19 cellular contexts compared by ENCODE assay signal in the genomic region with DNA sequence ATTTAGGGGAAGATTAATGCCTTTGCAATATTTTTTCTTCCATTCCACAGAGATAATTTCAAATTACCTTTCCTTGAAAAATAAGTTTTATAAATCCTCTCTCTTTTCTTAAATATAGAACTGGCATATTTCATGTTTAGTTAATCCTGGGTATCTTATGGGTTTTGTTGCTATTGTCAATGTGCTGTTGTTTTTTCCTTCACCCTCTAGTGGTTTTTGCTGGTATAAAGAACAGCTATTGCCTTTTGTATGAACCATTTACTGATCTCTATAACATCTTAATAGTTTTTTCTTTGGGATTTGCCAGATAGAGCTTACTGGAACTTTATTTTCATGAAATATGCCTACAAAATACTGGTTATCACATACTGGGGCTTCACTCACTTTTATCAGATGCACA.
DNase-seq lines count a peak whose midpoint lies in the region; ATAC-seq, FAIRE-seq and TF ChIP-seq lines count a peak whose summit lies in the region.
"Had no signal": no experiment of that assay in that cellular context is flagged by ENCODE, and none has a peak within 500 bp of the region (broad histone marks: within the 10 kb centered on the region; RNA-seq: fewer than 3 reads in every experiment).

No MANE protein-coding gene starts in this region.

- RAD21 ChIA-PET in HCT116 (lab: Charles Lee; ENCODE audit: low non-redundant PET in 1 of 2, low total read pairs in 2 of 2, uncharacterized antibody in 2 of 2, unreplicated experiment in 2 of 2) = no interaction called here

- H3K9me3 ChIP-seq in AG04450 (ENCODE audit: control insufficient read depth, insufficient read depth, low read length) (peaks cover 11% of the 10 kb centered on the region; the same call in 1 of the 2 replicates), HCT116 (ENCODE audit: control insufficient read depth in 1 of 2, insufficient read depth in 1 of 2, low read depth in 1 of 2, low read length in 2 of 2) (peaks cover 0 to 5% of the 10 kb centered on the region in 2 experiments; a peak in 2 of 4 replicates), sigmoid colon (peaks cover 0 to 3% (median 0%) of the 10 kb centered on the region in 4 donors)

- no peak for TF ChIP-seq POLR2A in HCT116 (IDR thresholded peaks at IDR 0.05; ENCODE audit: borderline replicate concordance, extremely low read depth, insufficient read depth, insufficient read length)
- TF ChIP-seq POLR2A in sigmoid colon (IDR thresholded peaks at IDR 0.05) = no peak

- H3K9ac ChIP-seq in HCT116 (ENCODE audit: low read length) = no peak overlapping the region

- no peak overlapping the region for H3K4me3 ChIP-seq in AG04450 (ENCODE audit: low read depth, low read length)
- H3K4me3 ChIP-seq in HCT116 (replicated peaks in 1 of 2; ENCODE audit: low read depth in 1 of 2, low read length in 2 of 2) = no peak overlapping the region
- H3K4me3 ChIP-seq in brain microvascular endothelial cell (ENCODE audit: low read depth, low read length) = no peak overlapping the region
- H3K4me3 ChIP-seq in fibroblast of pulmonary artery (replicated peaks; ENCODE audit: low read depth, low read length) = no peak overlapping the region
- H3K4me3 ChIP-seq in sigmoid colon = no peak overlapping the region
- H3K4me3 ChIP-seq: HAP-1, K562 had no signal

- in situ Hi-C loops in brain microvascular endothelial cell (cut with HindIII; ENCODE audit: low pct_ligation_motif_present, low sequenced_read_pairs) = no loop called here

- CTCF ChIA-PET in AG04450 (lab: Charles Lee) (no interaction called here), HCT116 (lab: Charles Lee) (interaction anchor here (0.5 to 1.2 kb wide), 2 partner anchors 12 to 416 kb away, joined by 3 to 4 read pairs; no protein-coding TSS in a partner anchor)

- H2AFZ ChIP-seq in HCT116 (ENCODE audit: low read depth, low read length, poor library complexity, severe bottlenecking) = no peak overlapping the region

- H3K4me1 ChIP-seq in HCT116 (ENCODE audit: control insufficient read depth in 1 of 2, insufficient read depth in 2 of 2, low read length in 2 of 2) (peaks cover 0 to under 1% of the 10 kb centered on the region in 2 experiments; a peak in 1 of 4 replicates), sigmoid colon (no peaks in the 10 kb centered on the region)
- H3K4me1 ChIP-seq: HAP-1 had no signal

- TF ChIP-seq EP300 in sigmoid colon (IDR thresholded peaks at IDR 0.05) = no peak

- BruUV-seq in HCT116 (replicated peaks; lab: Mats Ljungman, UMichigan) = no TSS peak

- no peaks in the 10 kb centered on the region for H4K20me1 ChIP-seq in HCT116 (ENCODE audit: insufficient read depth)

- DNase-seq in AG04450 (ENCODE audit: low read depth, low spot score) = no peak
- no peak for DNase-seq in HCT116 (ENCODE audit: low read depth, low spot score)
- no peak for DNase-seq in brain microvascular endothelial cell
- no peak for DNase-seq in fibroblast of pulmonary artery (ENCODE audit: low read depth)
- no peak for DNase-seq in urothelium cell line (ENCODE audit: low spot score)
- no peak for DNase-seq in sigmoid colon
- no peak for DNase-seq in activated gamma-delta T cell (lab: John Stamatoyannopoulos, UW)
- DNase-seq in NAMALWA (ENCODE audit: low spot score) = no peak
- DNase-seq: COR-L47, DMS153, NCI-H1436 treated with DMSO at 0.1 percent for 48 hours, NCI-H2029 treated with DMSO at 0.1 percent for 48 hours, NCI-H524 had no signal

- no peaks in the 10 kb centered on the region for H3K27me3 ChIP-seq in AG04450 (ENCODE audit: control insufficient read depth, insufficient read depth, low read length)
- no peaks in the 10 kb centered on the region for H3K27me3 ChIP-seq in HCT116 (ENCODE audit: insufficient read depth, low read length)
- H3K27me3 ChIP-seq in brain microvascular endothelial cell (replicated peaks) = no peaks in the 10 kb centered on the region
- no peaks in the 10 kb centered on the region for H3K27me3 ChIP-seq in sigmoid colon

- H3K9me2 ChIP-seq in HCT116 (ENCODE audit: insufficient read depth) = no peaks in the 10 kb centered on the region

- TF ChIP-seq CTCF in AG04450 (IDR thresholded peaks at IDR 0.05; ENCODE audit: low read depth, low read length) = peak; percentile 25; the same call in 1 of the 2 replicates
- TF ChIP-seq CTCF in HCT116 (IDR thresholded peaks at IDR 0.05 in 2 of 3, conservative IDR thresholded peaks at IDR 0.05 in 1 of 3; ENCODE audit: borderline replicate concordance in 1 of 3, insufficient read depth in 1 of 3, low read depth in 2 of 3, low read length in 2 of 3) = peak in 2 of 3 experiments; percentile 24 to 32; a peak in 3 of 6 replicates
- peak; percentile 7 for TF ChIP-seq CTCF in brain microvascular endothelial cell (IDR thresholded peaks at IDR 0.05; ENCODE audit: low read depth, low read length, missing control alignments)
- TF ChIP-seq CTCF in fibroblast of pulmonary artery (IDR thresholded peaks at IDR 0.05; ENCODE audit: low read length, missing control alignments) = peak; percentile 6
- TF ChIP-seq CTCF in sigmoid colon (IDR thresholded peaks at IDR 0.05) = no peak

- H3K36me3 ChIP-seq in HCT116 (ENCODE audit: control insufficient read depth in 1 of 2, insufficient read depth in 2 of 2, low read length in 2 of 2) (no peaks in the 10 kb centered on the region), brain microvascular endothelial cell (replicated peaks) (no peaks in the 10 kb centered on the region), sigmoid colon (no peaks in the 10 kb centered on the region)
- H3K36me3 ChIP-seq: HAP-1 had no signal

- TF ChIP-seq RAD21 in HCT116 (IDR thresholded peaks at IDR 0.05; ENCODE audit: low read depth) = no peak

- H3K4me2 ChIP-seq in HCT116 (ENCODE audit: low read length) = no peak overlapping the region

- ATAC-seq in HCT116 = no peak
- ATAC-seq: K562, Panc1, Right ventricle myocardium inferior had no signal

- H3K27ac ChIP-seq in AG04450 (ENCODE audit: low read depth, low read length) = no peak overlapping the region
- no peak overlapping the region for H3K27ac ChIP-seq in HCT116 (ENCODE audit: low read depth, low read length)
- H3K27ac ChIP-seq in brain microvascular endothelial cell = no peak overlapping the region
- H3K27ac ChIP-seq in sigmoid colon = no peak overlapping the region
- H3K27ac ChIP-seq: C4-2B had no signal

- POLR2A ChIA-PET in AG04450 (lab: Yijun Ruan, JAX) = no interaction called here
- POLR2A ChIA-PET in HCT116 (lab: Charles Lee) = no interaction called here

- no peaks in the 10 kb centered on the region for H3K79me2 ChIP-seq in HCT116 (ENCODE audit: insufficient read depth, low read length)

- intact Hi-C loops in HCT116 (cut with micrococcal nuclease) = no loop called here
- intact Hi-C loops in sigmoid colon (cut with DNase I) = no loop called here

- no peak for FAIRE-seq in urothelium cell line (lab: Jason Lieb, UNC)
- FAIRE-seq: A204.1, K562 had no signal

TF ChIP-seq in HCT116, 20 proteins besides CTCF, POLR2A, EP300 and RAD21:
- TF ChIP-seq YY1 (IDR thresholded peaks at IDR 0.05; ENCODE audit: extremely low read depth, insufficient replicate concordance, low read depth, low read length) = no peak
- TF ChIP-seq EZH2 (IDR thresholded peaks at IDR 0.05) = no peak
- no peak for TF ChIP-seq POLR2AphosphoS5 (IDR thresholded peaks at IDR 0.05; ENCODE audit: low read depth, low read length)

Comparison
In these comparisons a context has a peak if more than half of its experiments do, and no peak if none do; other contexts are left out.
1. CTCF ChIP-seq: peak in AG04450 (single experiment), HCT116 (2 of 3), brain microvascular endothelial cell (single experiment) and fibroblast of pulmonary artery (single experiment); none in sigmoid colon (0 of 4).